1 cellular context compared by ENCODE assay signal in the genomic region with DNA sequence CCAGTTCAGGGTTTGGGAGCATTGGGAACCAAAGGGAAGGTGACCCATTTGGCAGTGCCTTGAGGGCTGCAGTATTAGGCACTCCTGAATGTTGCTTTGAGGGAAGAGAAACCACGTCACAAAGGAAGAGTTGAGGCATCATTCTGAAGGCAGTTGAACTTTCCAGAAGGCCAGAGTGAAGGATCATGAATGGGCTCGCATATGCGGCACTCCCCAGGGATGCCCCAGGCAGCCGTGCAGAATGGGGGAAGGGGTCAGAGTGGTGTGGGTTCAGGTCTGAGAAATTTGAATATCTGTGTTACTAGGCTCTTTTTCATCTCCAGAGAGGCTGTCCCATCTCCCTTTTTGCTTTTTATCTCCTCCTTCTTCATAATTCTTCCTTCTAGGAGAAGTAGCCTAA.
TF ChIP-seq lines count a peak whose summit lies in the region.

No MANE protein-coding gene starts in this region.

TF ChIP-seq in GM23338, 12 proteins besides CTCF, POLR2A, EP300 and RAD21 (continued from another document):
- TF ChIP-seq ZNF462 (CRISPR knock-in tag; IDR thresholded peaks at IDR 0.05): peak; percentile 59; the same call in 1 of the 2 replicates
- no peak for TF ChIP-seq CREB1 (CRISPR knock-in tag; IDR thresholded peaks at IDR 0.05; ENCODE audit: low read depth)
- no peak for TF ChIP-seq EZH2phosphoT487 (IDR thresholded peaks at IDR 0.05; ENCODE audit: unreplicated experiment)
- no peak for TF ChIP-seq ZNF331 (CRISPR knock-in tag; IDR thresholded peaks at IDR 0.05; ENCODE audit: low read depth)
